In genomic region chr21:37128069-37128468, GRCh38 we compare ENCODE assay signal across 33 cellular contexts. TPM values are rescaled to one million over a fixed set of nuclear protein-coding genes. Genes with fewer than 3 reads are reported as not detected.
DNase-seq lines count a peak whose midpoint lies in the region; ATAC-seq and TF ChIP-seq lines count a peak whose summit lies in the region.
"Had no signal": no experiment of that assay in that cellular context is flagged by ENCODE, and none has a peak within 500 bp of the region (broad histone marks: within the 10 kb centered on the region; RNA-seq: fewer than 3 reads in every experiment).

No MANE protein-coding gene starts in this region.

- H3K4me1 Mint-ChIP-seq in memory B cell = no peaks in the 10 kb centered on the region
- H3K4me1 Mint-ChIP-seq in activated T-cell treated with anti-CD3 and anti-CD28 coated beads, Interleukin-2, amount 50 U/mL, for 24 hours (ENCODE audit: low read depth) = no peaks in the 10 kb centered on the region
- H3K4me1 Mint-ChIP-seq: activated CD4-positive, alpha-beta memory T cell treated with anti-CD3 and anti-CD28 coated beads, Interleukin-2, amount 10 ng/mL, durations not matched to agents 7 days and 5 days; activated naive CD4-positive, alpha-beta T cell treated with anti-CD3 and anti-CD28 coated beads, Interleukin-2, amount 10 ng/mL, durations not matched to agents 7 days and 5 days had no signal

- TF ChIP-seq CTCF in LNCaP clone FGC (IDR thresholded peaks at IDR 0.05; ENCODE audit: control insufficient read depth, extremely low read depth, insufficient read depth) = no peak
- TF ChIP-seq CTCF in mammary epithelial cell (conservative IDR thresholded peaks at IDR 0.05 in 1 of 2, IDR thresholded peaks at IDR 0.05 in 1 of 2; ENCODE audit: extremely low read depth in 1 of 2, insufficient read depth in 1 of 2, low read depth in 1 of 2, low read length in 2 of 2) = no peak
- no peak for TF ChIP-seq CTCF in upper lobe of right lung (IDR thresholded peaks at IDR 0.05)
- no peak for TF ChIP-seq CTCF in GM13977 (IDR thresholded peaks at IDR 0.05; ENCODE audit: extremely low read depth, insufficient read depth, missing control alignments)

- peaks cover 36% of the 10 kb centered on the region for H3K36me3 Mint-ChIP-seq in memory B cell
- peaks cover 83% of the 10 kb centered on the region for H3K36me3 Mint-ChIP-seq in activated T-cell treated with anti-CD3 and anti-CD28 coated beads, Interleukin-2, amount 50 U/mL, for 24 hours (ENCODE audit: low read depth)

- peaks cover 11% of the 10 kb centered on the region for H3K36me3 ChIP-seq in mammary epithelial cell (ENCODE audit: insufficient read depth, low read length)
- peaks cover 91% of the 10 kb centered on the region for H3K36me3 ChIP-seq in upper lobe of right lung

- H3K27ac ChIP-seq in mammary epithelial cell (ENCODE audit: insufficient read depth, low read depth, low read length) (no peak overlapping the region), upper lobe of right lung (no peak overlapping the region)
- H3K27ac ChIP-seq: cardiac muscle cell, colonic mucosa, epithelial cell of prostate had no signal

- H3K79me2 ChIP-seq in mammary epithelial cell (ENCODE audit: insufficient read depth, low read length) = no peaks in the 10 kb centered on the region

- no peak overlapping the region for H2AFZ ChIP-seq in mammary epithelial cell (ENCODE audit: low read depth, low read length)

- H3K27me3 ChIP-seq in mammary epithelial cell (ENCODE audit: insufficient read depth, low read length) (no peaks in the 10 kb centered on the region), upper lobe of right lung (no peaks in the 10 kb centered on the region)
- H3K27me3 ChIP-seq: BE2C, cardiac muscle cell, colonic mucosa, suprapubic skin had no signal

- in situ Hi-C loops in mammary epithelial cell (cut with MboI; ENCODE audit: low sequenced_read_pairs in 2 of 2) = no loop called here
- in situ Hi-C loops in GM13977 (cut with MboI; ENCODE audit: low pct_unique_long_range_greater_than_20kb, low sequenced_read_pairs, unreplicated experiment) = no loop called here

- no TSS peak for BruUV-seq in mammary epithelial cell (replicated peaks; lab: Mats Ljungman, UMichigan)

- H3K4me1 ChIP-seq in mammary epithelial cell (ENCODE audit: insufficient read depth, low read length) = no peaks in the 10 kb centered on the region
- H3K4me1 ChIP-seq in upper lobe of right lung = no peaks in the 10 kb centered on the region
- H3K4me1 ChIP-seq: BE2C, colonic mucosa, suprapubic skin had no signal

- no peak overlapping the region for H3K4me3 Mint-ChIP-seq in memory B cell
- H3K4me3 Mint-ChIP-seq in activated T-cell treated with anti-CD3 and anti-CD28 coated beads, Interleukin-2, amount 50 U/mL, for 24 hours = no peak overlapping the region
- H3K4me3 Mint-ChIP-seq: activated CD4-positive, alpha-beta memory T cell treated with anti-CD3 and anti-CD28 coated beads, Interleukin-2, amount 10 ng/mL, durations not matched to agents 7 days and 5 days; activated naive CD4-positive, alpha-beta T cell treated with anti-CD3 and anti-CD28 coated beads, Interleukin-2, amount 10 ng/mL, durations not matched to agents 7 days and 5 days; CD8-positive, alpha-beta T cell; natural killer cell treated with Interleukin-12 subunit alpha and Interleukin-12 subunit beta and Interleukin-15 and Interleukin-18, amount 100 ng/mL, for 72 hours; T-helper 17 cell had no signal

- no peak overlapping the region for H3K4me2 ChIP-seq in mammary epithelial cell (ENCODE audit: insufficient read depth, low read depth, low read length)

- DNase-seq in LNCaP clone FGC (ENCODE audit: low read depth) = peak; percentile 28
- DNase-seq in mammary epithelial cell = peak; percentile 32
- no peak for DNase-seq in memory B cell (ENCODE audit: low spot score in 2 of 2)
- no peak for DNase-seq in upper lobe of right lung
- DNase-seq in activated T-cell treated with anti-CD3 and anti-CD28 coated beads, Interleukin-2, amount 50 U/mL, for 24 hours = no peak
- no peak for DNase-seq in GM13977 (ENCODE audit: low spot score)
- no peak for DNase-seq in activated CD4-positive, alpha-beta T cell treated with anti-CD3 and anti-CD28 coated beads for 4 hours
- DNase-seq: ACHN; activated CD4-positive, alpha-beta memory T cell treated with anti-CD3 and anti-CD28 coated beads, Interleukin-2, amount 10 ng/mL, durations not matched to agents 7 days and 5 days; activated CD4-positive, alpha-beta T cell treated with anti-CD3 and anti-CD28 coated beads for 1 hour; activated CD8-positive, alpha-beta memory T cell treated with anti-CD3 and anti-CD28 coated beads, Interleukin-2, amount 50 U/mL, for 4 hours; activated naive CD4-positive, alpha-beta T cell treated with anti-CD3 and anti-CD28 coated beads, Interleukin-2, amount 10 ng/mL, durations not matched to agents 7 days and 5 days; amygdala; BE2C; CD8-positive, alpha-beta T cell; colonic mucosa; effector CD4-positive, alpha-beta T cell; glutamatergic neuron; H7; KG1; MM.1S; mucosa of descending colon; NCI-H2081; NCI-H526; OCI-M1; stimulated activated naive CD4-positive, alpha-beta T cell treated with Interleukin-2 at 50 U/mL for 16 hours; T-helper 17 cell had no signal

- intact Hi-C loops in mammary epithelial cell (cut with micrococcal nuclease) = no loop called here
- intact Hi-C loops in upper lobe of right lung (cut with DNase I) = no loop called here

- no peak for ATAC-seq in memory B cell (ENCODE audit: low read depth)
- ATAC-seq in upper lobe of right lung = peak; percentile 74
- ATAC-seq: CD8-positive, alpha-beta T cell; mucosa of descending colon; natural killer cell treated with Interleukin-12 subunit alpha and Interleukin-12 subunit beta and Interleukin-15 and Interleukin-18, amount 100 ng/mL, for 72 hours; Right ventricle myocardium inferior; T-helper 17 cell had no signal

- H3K4me3 ChIP-seq in LNCaP clone FGC (ENCODE audit: low read depth, low read length) (no peak overlapping the region), mammary epithelial cell (replicated peaks in 1 of 3; ENCODE audit: insufficient read depth in 1 of 3, low read depth in 2 of 3, low read length in 3 of 3) (no peak overlapping the region), upper lobe of right lung (no peak overlapping the region)
- H3K4me3 ChIP-seq: cardiac muscle cell, colonic mucosa, mucosa of descending colon, skin epidermis, suprapubic skin had no signal

- no peaks in the 10 kb centered on the region for H3K9me3 ChIP-seq in mammary epithelial cell (replicated peaks; ENCODE audit: insufficient read depth, low read length)
- H3K9me3 ChIP-seq in upper lobe of right lung = no peaks in the 10 kb centered on the region
- H3K9me3 ChIP-seq: BE2C, colonic mucosa, mucosa of descending colon, suprapubic skin had no signal

- dilution Hi-C loops in mammary epithelial cell (cut with HindIII; ENCODE audit: low sequenced_read_pairs) = no loop called here

- H3K9ac ChIP-seq in mammary epithelial cell (ENCODE audit: insufficient read depth, low read length) = no peak overlapping the region

- no peaks in the 10 kb centered on the region for H4K20me1 ChIP-seq in mammary epithelial cell (ENCODE audit: insufficient read depth, low read length)

- H3K27me3 Mint-ChIP-seq in memory B cell = no peaks in the 10 kb centered on the region
- no peaks in the 10 kb centered on the region for H3K27me3 Mint-ChIP-seq in activated T-cell treated with anti-CD3 and anti-CD28 coated beads, Interleukin-2, amount 50 U/mL, for 24 hours
- H3K27me3 Mint-ChIP-seq: activated CD4-positive, alpha-beta memory T cell treated with anti-CD3 and anti-CD28 coated beads, Interleukin-2, amount 10 ng/mL, durations not matched to agents 7 days and 5 days; activated naive CD4-positive, alpha-beta T cell treated with anti-CD3 and anti-CD28 coated beads, Interleukin-2, amount 10 ng/mL, durations not matched to agents 7 days and 5 days; natural killer cell treated with Interleukin-12 subunit alpha and Interleukin-12 subunit beta and Interleukin-15 and Interleukin-18, amount 100 ng/mL, for 72 hours; T-helper 17 cell had no signal

- peak overlapping the region; percentile 81 for H3K27ac Mint-ChIP-seq in memory B cell
- no peak overlapping the region for H3K27ac Mint-ChIP-seq in activated T-cell treated with anti-CD3 and anti-CD28 coated beads, Interleukin-2, amount 50 U/mL, for 24 hours
- H3K27ac Mint-ChIP-seq: activated CD4-positive, alpha-beta memory T cell treated with anti-CD3 and anti-CD28 coated beads, Interleukin-2, amount 10 ng/mL, durations not matched to agents 7 days and 5 days; activated naive CD4-positive, alpha-beta T cell treated with anti-CD3 and anti-CD28 coated beads, Interleukin-2, amount 10 ng/mL, durations not matched to agents 7 days and 5 days; CD8-positive, alpha-beta T cell; natural killer cell treated with Interleukin-12 subunit alpha and Interleukin-12 subunit beta and Interleukin-15 and Interleukin-18, amount 100 ng/mL, for 72 hours; T-helper 17 cell had no signal

- no peaks in the 10 kb centered on the region for H3K9me3 Mint-ChIP-seq in memory B cell
- H3K9me3 Mint-ChIP-seq in activated T-cell treated with anti-CD3 and anti-CD28 coated beads, Interleukin-2, amount 50 U/mL, for 24 hours = no peaks in the 10 kb centered on the region
- H3K9me3 Mint-ChIP-seq: activated CD4-positive, alpha-beta memory T cell treated with anti-CD3 and anti-CD28 coated beads, Interleukin-2, amount 10 ng/mL, durations not matched to agents 7 days and 5 days; activated naive CD4-positive, alpha-beta T cell treated with anti-CD3 and anti-CD28 coated beads, Interleukin-2, amount 10 ng/mL, durations not matched to agents 7 days and 5 days; CD8-positive, alpha-beta T cell; natural killer cell treated with Interleukin-12 subunit alpha and Interleukin-12 subunit beta and Interleukin-15 and Interleukin-18, amount 100 ng/mL, for 72 hours had no signal

- CTCF ChIA-PET in mammary epithelial cell (lab: Charles Lee; ENCODE audit: low non-redundant PET) = no interaction called here

RNA-seq across cellular contexts. Expression of gene TTC3, which starts 55.0 kb away (rescaled TPM):
- total RNA-seq in mammary epithelial cell (100 to 1,000 TPM in 1 of 2 donors, 10 to 100 TPM in 1; 86.7 to 161 TPM), upper lobe of right lung (99.0 TPM)
- 47.6 TPM for polyA plus RNA-seq in mammary epithelial cell
- 74.4 TPM for polyA minus RNA-seq in mammary epithelial cell

RNA-seq across cellular contexts. Expression of gene PIGP, which starts 55.2 kb away (rescaled TPM):
- 10 to 100 TPM in 1 of 2 donors, 1 to 10 TPM in 1; 5.7 to 19.1 TPM for total RNA-seq in mammary epithelial cell
- polyA plus RNA-seq in mammary epithelial cell = 20.4 TPM
- not detected for polyA minus RNA-seq in mammary epithelial cell
- total RNA-seq in upper lobe of right lung = 28.3 TPM

Comparison
In these comparisons a context has a peak if more than half of its experiments do, and no peak if none do; other contexts are left out.
1. DNase-seq: peak in LNCaP clone FGC (single experiment) and mammary epithelial cell (single experiment); none in memory B cell (0 of 2), upper lobe of right lung (single experiment), activated T-cell treated with anti-CD3 and anti-CD28 coated beads, Interleukin-2, amount 50 U/mL, for 24 hours (single experiment), GM13977 (single experiment) and activated CD4-positive, alpha-beta T cell treated with anti-CD3 and anti-CD28 coated beads for 4 hours (0 of 2).